ENCODE assay signal across 1 cellular context in genomic region chr4:10983274-10983673, GRCh38.
TF ChIP-seq lines count a peak whose summit lies in the region.

No MANE protein-coding gene starts in this region.

TF ChIP-seq in GM23338, 12 proteins besides CTCF, POLR2A, EP300 and RAD21 (continued from another document):
- TF ChIP-seq ZNF462 (CRISPR knock-in tag; IDR thresholded peaks at IDR 0.05) (0 out of 2 replicates have a peak, but pooled peaks have one; percentile 18), ZNF331 (CRISPR knock-in tag; IDR thresholded peaks at IDR 0.05; ENCODE audit: low read depth) (no peak)
